ENCODE assay signal across 1 cellular context in the genomic region with DNA sequence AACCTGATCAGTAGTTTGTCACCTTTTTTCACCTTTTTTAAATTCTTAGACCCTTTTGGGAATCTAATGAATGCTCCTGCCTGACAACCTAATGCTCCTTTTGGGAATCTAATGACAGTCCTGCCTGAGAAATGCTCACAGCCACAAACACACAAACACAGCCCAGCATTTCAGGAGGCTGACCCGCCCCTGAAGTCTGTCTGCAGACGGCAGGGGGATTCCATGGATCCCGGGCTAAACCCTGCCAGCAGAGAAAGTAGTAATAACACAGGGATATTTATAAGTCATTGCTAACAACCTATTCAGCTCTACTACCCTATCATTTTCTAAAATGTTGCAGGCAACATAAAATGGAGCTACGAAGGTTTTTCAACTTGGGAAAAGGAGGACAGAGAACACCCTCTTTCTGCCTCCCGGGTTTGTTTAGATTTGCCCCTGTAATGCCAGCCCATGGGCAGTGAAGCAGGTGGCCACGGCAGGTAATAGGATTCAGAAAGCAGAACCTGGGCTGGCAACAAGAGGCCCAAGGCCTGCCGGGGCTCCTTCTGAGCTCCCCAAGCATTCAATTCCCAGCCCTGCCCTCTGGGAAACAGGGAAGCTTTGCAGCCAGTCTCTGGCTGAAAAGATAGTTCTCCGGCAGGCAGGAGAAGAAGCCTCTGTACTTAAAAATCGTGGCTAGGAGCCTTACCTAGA.
TF ChIP-seq lines count a peak whose summit lies in the region.

No MANE protein-coding gene starts in this region.

TF ChIP-seq in GM12878, 131 proteins besides CTCF, POLR2A, EP300 and RAD21:
- TF ChIP-seq CBFB (IDR thresholded peaks at IDR 0.05; ENCODE audit: low read depth), result no peak
- no peak for TF ChIP-seq ATF7 (IDR thresholded peaks at IDR 0.05; ENCODE audit: low read depth)
- TF ChIP-seq FOXK2 (IDR thresholded peaks at IDR 0.05), result no peak
- no peak for TF ChIP-seq ZNF274 (IDR thresholded peaks at IDR 0.05; ENCODE audit: insufficient read depth, insufficient read length)
- TF ChIP-seq SIX5 (IDR thresholded peaks at IDR 0.05; ENCODE audit: low read depth, low read length, severe bottlenecking), result no peak
- no peak for TF ChIP-seq BRCA1 (IDR thresholded peaks at IDR 0.05; ENCODE audit: low read depth, low read length)
- TF ChIP-seq POU2F2 (IDR thresholded peaks at IDR 0.05; ENCODE audit: borderline replicate concordance, low read depth, low read length), result no peak
- TF ChIP-seq SMARCA5 (IDR thresholded peaks at IDR 0.05), result no peak
- no peak for TF ChIP-seq PML (IDR thresholded peaks at IDR 0.05; ENCODE audit: low read length)
- no peak for TF ChIP-seq NFYA (IDR thresholded peaks at IDR 0.05; ENCODE audit: borderline replicate concordance, low read depth, low read length)
- no peak for TF ChIP-seq RAD51 (IDR thresholded peaks at IDR 0.05)
- TF ChIP-seq EED (IDR thresholded peaks at IDR 0.05; ENCODE audit: low read depth), result no peak
- TF ChIP-seq ESRRA (IDR thresholded peaks at IDR 0.05; ENCODE audit: low read length), result no peak
